Comparison of ENCODE assay signal across 1 cellular context in the genomic region with DNA sequence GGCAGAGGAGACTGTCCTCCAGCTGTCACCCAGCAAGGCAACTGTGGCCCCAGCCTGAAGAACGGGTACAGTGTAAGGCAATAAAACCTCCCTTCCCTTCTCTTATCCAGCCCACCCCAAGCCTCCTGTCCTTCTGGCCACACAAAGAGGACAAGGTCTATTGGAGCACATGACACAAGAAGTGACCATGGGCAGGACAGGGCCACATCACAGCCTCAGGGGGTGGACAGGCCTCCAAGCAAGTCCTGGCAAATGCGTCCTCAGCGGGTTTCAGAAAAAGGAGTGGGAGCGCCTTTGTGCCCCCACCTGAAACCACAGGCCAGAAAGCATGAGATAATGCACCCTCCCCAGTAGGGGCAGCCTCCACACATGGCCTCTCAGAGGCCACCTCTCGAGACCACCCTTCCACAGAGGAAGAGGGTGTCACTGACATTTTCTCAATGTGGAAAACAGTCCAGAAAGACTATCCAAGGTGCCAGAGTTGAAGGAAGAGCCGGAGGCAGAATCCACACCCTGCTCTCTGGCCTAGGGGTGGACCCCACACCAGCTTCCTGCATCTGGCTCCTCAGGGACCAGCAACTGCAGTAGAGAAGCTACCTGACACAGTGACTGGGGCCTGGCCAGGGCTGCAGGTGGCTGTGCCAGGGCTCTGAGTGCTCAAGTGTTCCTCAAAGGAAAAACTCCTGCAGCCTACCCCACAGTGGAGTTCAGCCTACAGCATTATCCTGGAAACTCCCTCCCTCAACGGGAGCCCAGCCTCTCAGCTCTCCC.
TF ChIP-seq lines count a peak whose summit lies in the region.

No MANE protein-coding gene starts in this region.

TF ChIP-seq in GM12878, 131 proteins besides CTCF, POLR2A, EP300 and RAD21:
- peak; percentile 38; the same call in 1 of the 2 replicates for TF ChIP-seq HDGF (IDR thresholded peaks at IDR 0.05)
- no peak for TF ChIP-seq BHLHE40 (IDR thresholded peaks at IDR 0.05; ENCODE audit: borderline replicate concordance in 1 of 2, low read depth in 2 of 2, low read length in 1 of 2)
- 0 out of 2 replicates have a peak, but pooled peaks have one; percentile 11 for TF ChIP-seq NR2F1 (conservative IDR thresholded peaks at IDR 0.05)
- TF ChIP-seq POLR2AphosphoS2 (IDR thresholded peaks at IDR 0.05; ENCODE audit: low read depth, low read length), result no peak
- peak; percentile 54; the same call in 1 of the 2 replicates for TF ChIP-seq RUNX3 (IDR thresholded peaks at IDR 0.05; ENCODE audit: low read length)
- 0 out of 2 replicates have a peak, but pooled peaks have one; percentile 13 for TF ChIP-seq EED (IDR thresholded peaks at IDR 0.05; ENCODE audit: low read depth)
- no peak for TF ChIP-seq KDM1A (IDR thresholded peaks at IDR 0.05; ENCODE audit: borderline replicate concordance)
- TF ChIP-seq CBFB (IDR thresholded peaks at IDR 0.05; ENCODE audit: low read depth), result peak; percentile 29; the same call in 1 of the 2 replicates
- peak; percentile 33; the same call in 1 of the 2 replicates for TF ChIP-seq IKZF1 (conservative IDR thresholded peaks at IDR 0.05)
